In genomic region chr7:69443136-69443535, GRCh38 we compare ENCODE assay signal across 8 cellular contexts.
"Had no signal": no experiment of that assay in that cellular context is flagged by ENCODE, and none has a peak within 500 bp of the region (broad histone marks: within the 10 kb centered on the region; RNA-seq: fewer than 3 reads in every experiment).

No MANE protein-coding gene starts in this region.

- DNase-seq: H9, HCEC 1CT, KBM-7 had no signal

- FAIRE-seq: H1, H54, HepG2 had no signal

- ATAC-seq: GM23338, HepG2 had no signal

- H3K4me3 ChIP-seq: GM23338 had no signal

- H2AFZ ChIP-seq: GM23338 had no signal

- H3K4me2 ChIP-seq: GM23338 had no signal

- H3K27ac ChIP-seq: HL-60 had no signal
